8 cellular contexts compared by ENCODE assay signal in the genomic region with DNA sequence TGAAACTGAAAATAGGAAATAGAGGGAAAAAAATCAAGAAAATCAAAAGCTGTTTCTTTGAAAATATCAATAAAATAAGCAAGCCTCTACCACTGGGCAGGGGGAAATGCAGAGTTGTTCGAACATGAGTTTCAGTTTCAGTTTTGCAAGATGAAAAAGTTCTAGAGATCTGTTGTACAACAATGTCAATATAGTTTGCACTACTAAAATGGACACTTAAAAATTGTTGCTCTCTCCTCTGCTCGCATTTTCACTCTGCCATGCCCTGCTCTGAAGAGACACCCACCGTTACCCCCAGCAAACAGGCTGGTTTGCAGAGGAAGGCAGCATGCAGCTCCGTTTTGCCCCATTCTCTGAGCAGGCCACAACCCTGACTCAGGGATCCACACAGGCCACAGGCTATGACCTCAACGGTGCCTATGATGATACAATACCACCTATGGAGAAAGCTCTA.
A peak's percentile ranks its signal among the peaks of the same experiment; 100 is the strongest.
DNase-seq lines count a peak whose midpoint lies in the region; ATAC-seq, FAIRE-seq and TF ChIP-seq lines count a peak whose summit lies in the region.

No MANE protein-coding gene starts in this region.

- H2AFZ ChIP-seq in HepG2 (ENCODE audit: low read length), result no peak overlapping the region

- H3K27ac Mint-ChIP-seq in stimulated activated naive B cell treated with anti-CD40 and anti-IgM and Interleukin-4, amounts not matched to agents 10 μg/mL and 1 μg/mL and 100 μg/mL, for 72 hours, result peak overlapping the region; percentile 39
- no peak overlapping the region for H3K27ac Mint-ChIP-seq in glutamatergic neuron (ENCODE audit: unreplicated experiment)

- peaks cover 20% of the 10 kb centered on the region for H3K79me2 ChIP-seq in HepG2 (ENCODE audit: insufficient read depth, low read length)

- FAIRE-seq in HepG2 (lab: Jason Lieb, UNC), result no peak

- no peak for TF ChIP-seq EP300 in HepG2 (IDR thresholded peaks at IDR 0.05; ENCODE audit: low read depth in 2 of 2, low read length in 2 of 2)
- no peak for TF ChIP-seq EP300 in HepG2 (CRISPR knock-in tag; IDR thresholded peaks at IDR 0.05; ENCODE audit: borderline replicate concordance)
- TF ChIP-seq EP300 in suprapubic skin (IDR thresholded peaks at IDR 0.05), result no peak

- no peak overlapping the region for H3K27ac ChIP-seq in HepG2 (ENCODE audit: extremely low read length, insufficient read depth, low read length)
- no peak overlapping the region for H3K27ac ChIP-seq in suprapubic skin

- no TSS peak for BruUV-seq in HepG2 (replicated peaks; lab: Mats Ljungman, UMichigan)

- peak overlapping the region in 1 of 3 experiments; percentile 34; a peak in 2 of 6 replicates for H3K4me3 ChIP-seq in HepG2 (replicated peaks in 1 of 3; ENCODE audit: insufficient read depth in 1 of 3, low read depth in 2 of 3, low read length in 3 of 3)
- H3K4me3 ChIP-seq in suprapubic skin, result no peak overlapping the region

- no peak for TF ChIP-seq RAD21 in HepG2 (CRISPR knock-in tag; IDR thresholded peaks at IDR 0.05)

- POLR2A ChIA-PET in HepG2 (lab: Yijun Ruan, JAX), result interaction anchor here (1.2 kb wide), 1 partner anchor 65 kb away, joined by 7 read pairs; a partner anchor contains a TSS

- H3K36me3 ChIP-seq in HepG2 (replicated peaks in 1 of 2; ENCODE audit: control insufficient read depth in 1 of 2, insufficient read depth in 2 of 2, low read length in 2 of 2) (peaks cover 5 to 27% of the 10 kb centered on the region in 2 experiments), suprapubic skin (peaks cover 20% of the 10 kb centered on the region)

- in situ Hi-C loops in HepG2 (cut with HindIII; ENCODE audit: extremely low pct_ligation_motif_present, low pct_unique_long_range_greater_than_20kb), result no loop called here

- TF ChIP-seq POLR2A in HepG2 (IDR thresholded peaks at IDR 0.05; ENCODE audit: insufficient read depth in 1 of 2, low read depth in 2 of 2, low read length in 2 of 2), result no peak
- TF ChIP-seq POLR2A in suprapubic skin (IDR thresholded peaks at IDR 0.05), result no peak

- H3K36me3 Mint-ChIP-seq in stimulated activated naive B cell treated with anti-CD40 and anti-IgM and Interleukin-4, amounts not matched to agents 10 μg/mL and 1 μg/mL and 100 μg/mL, for 72 hours, result peaks cover 51% of the 10 kb centered on the region in 2 donors
- H3K36me3 Mint-ChIP-seq in glutamatergic neuron (ENCODE audit: unreplicated experiment), result no peaks in the 10 kb centered on the region

- H3K4me3 Mint-ChIP-seq in stimulated activated naive B cell treated with anti-CD40 and anti-IgM and Interleukin-4, amounts not matched to agents 10 μg/mL and 1 μg/mL and 100 μg/mL, for 72 hours, result peak overlapping the region; percentile 73 to 80
- no peak overlapping the region for H3K4me3 Mint-ChIP-seq in glutamatergic neuron (ENCODE audit: unreplicated experiment)

- H3K9me3 Mint-ChIP-seq in stimulated activated naive B cell treated with anti-CD40 and anti-IgM and Interleukin-4, amounts not matched to agents 10 μg/mL and 1 μg/mL and 100 μg/mL, for 72 hours, result peaks cover 0 to 12% of the 10 kb centered on the region in 2 donors
- H3K9me3 Mint-ChIP-seq in glutamatergic neuron (ENCODE audit: unreplicated experiment), result no peaks in the 10 kb centered on the region

- no peaks in the 10 kb centered on the region for H4K20me1 ChIP-seq in HepG2 (ENCODE audit: insufficient read depth, low read length)

- H3K27me3 Mint-ChIP-seq in stimulated activated naive B cell treated with anti-CD40 and anti-IgM and Interleukin-4, amounts not matched to agents 10 μg/mL and 1 μg/mL and 100 μg/mL, for 72 hours, result no peaks in the 10 kb centered on the region
- no peaks in the 10 kb centered on the region for H3K27me3 Mint-ChIP-seq in glutamatergic neuron (ENCODE audit: unreplicated experiment)

- H3K27me3 ChIP-seq in HepG2 (ENCODE audit: control insufficient read depth in 1 of 2, insufficient read depth in 2 of 2, low read length in 2 of 2), result no peaks in the 10 kb centered on the region
- H3K27me3 ChIP-seq in suprapubic skin, result no peaks in the 10 kb centered on the region

- peaks cover 9% of the 10 kb centered on the region; the same call in 1 of the 2 replicates for H3K4me1 ChIP-seq in HepG2 (ENCODE audit: insufficient read depth, low read length)
- H3K4me1 ChIP-seq in suprapubic skin, result no peaks in the 10 kb centered on the region

- ATAC-seq in HepG2, result peak; percentile 74
- ATAC-seq in stimulated activated naive B cell treated with anti-CD40 and anti-IgM and Interleukin-4, amounts not matched to agents 10 μg/mL and 1 μg/mL and 100 μg/mL, for 72 hours (replicated peaks), result peak; percentile 38 to 75
- no peak for ATAC-seq in HG03196 (IDR thresholded peaks at IDR 0.05; ENCODE audit: unreplicated experiment)

- H3K4me1 Mint-ChIP-seq in stimulated activated naive B cell treated with anti-CD40 and anti-IgM and Interleukin-4, amounts not matched to agents 10 μg/mL and 1 μg/mL and 100 μg/mL, for 72 hours, result peaks cover 20 to 43% of the 10 kb centered on the region in 2 donors
- no peaks in the 10 kb centered on the region for H3K4me1 Mint-ChIP-seq in glutamatergic neuron (ENCODE audit: low read depth, unreplicated experiment)

- intact Hi-C loops in HepG2 (cut with micrococcal nuclease; ENCODE audit: unreplicated experiment), result no loop called here

- TF ChIP-seq CTCF in HepG2 (CRISPR knock-in tag; IDR thresholded peaks at IDR 0.05), result no peak
- TF ChIP-seq CTCF in suprapubic skin (IDR thresholded peaks at IDR 0.05), result no peak
- no peak for TF ChIP-seq CTCF in glutamatergic neuron (IDR thresholded peaks at IDR 0.05; ENCODE audit: partially characterized antibody, unreplicated experiment)

- peak; percentile 60 for DNase-seq in M059J (ENCODE audit: low read depth)
- DNase-seq in activated CD8-positive, alpha-beta memory T cell treated with anti-CD3 and anti-CD28 coated beads for 48 hours (ENCODE audit: low read depth in 2 of 3, low spot score in 2 of 3), result peak; percentile 2 to 18 (median 13)
- DNase-seq in HepG2 (ENCODE audit: low spot score), result peak; percentile 5
- no peak for DNase-seq in stimulated activated naive B cell treated with anti-CD40 and anti-IgM and Interleukin-4, amounts not matched to agents 10 μg/mL and 1 μg/mL and 100 μg/mL, for 72 hours
- DNase-seq in NCI-H526 treated with DMSO at 0.1 percent for 48 hours (lab: John Stamatoyannopoulos, UW), result no peak
- no peak for DNase-seq in suprapubic skin (ENCODE audit: low spot score in 2 of 2)
- DNase-seq in glutamatergic neuron, result no peak

- no peak overlapping the region for H3K9ac ChIP-seq in HepG2 (ENCODE audit: insufficient read depth, low read depth, low read length)

- H3K4me2 ChIP-seq in HepG2 (ENCODE audit: low read depth, low read length), result peak overlapping the region; percentile 53

- no peaks in the 10 kb centered on the region for H3K9me3 ChIP-seq in HepG2 (ENCODE audit: low read length)
- H3K9me3 ChIP-seq in suprapubic skin, result no peaks in the 10 kb centered on the region

- WGBS in HepG2 (ENCODE audit: low lambda C conversion rate), result 78% methylated on average over 5 of the region's 5 CpGs
- WGBS in suprapubic skin, result 81% methylated on average over 5 of the region's 5 CpGs

- CTCF ChIA-PET in HepG2 (lab: Yijun Ruan, JAX; ENCODE audit: low intra/inter-chr PET ratio, low total read pairs), result no interaction called here

TF ChIP-seq in HepG2, 621 proteins besides CTCF, POLR2A, EP300 and RAD21:
- no peak for TF ChIP-seq ZNF772 (CRISPR knock-in tag; IDR thresholded peaks at IDR 0.05)
- TF ChIP-seq ZFX (CRISPR knock-in tag; IDR thresholded peaks at IDR 0.05; ENCODE audit: low read depth), result peak; percentile 39; the same call in 1 of the 2 replicates
- no peak for TF ChIP-seq ZNF768 (CRISPR knock-in tag; IDR thresholded peaks at IDR 0.05)
- no peak for TF ChIP-seq CREB1 (IDR thresholded peaks at IDR 0.05)
- TF ChIP-seq CREB1 (CRISPR knock-in tag; IDR thresholded peaks at IDR 0.05), result peak; percentile 63
- TF ChIP-seq ZBTB3 (CRISPR knock-in tag; IDR thresholded peaks at IDR 0.05; ENCODE audit: borderline replicate concordance, low read depth), result no peak
- TF ChIP-seq MAFK (conservative IDR thresholded peaks at IDR 0.05 in 1 of 2, IDR thresholded peaks at IDR 0.05 in 1 of 2; ENCODE audit: low read length in 2 of 2), result no peak
- TF ChIP-seq IRX3 (CRISPR knock-in tag; IDR thresholded peaks at IDR 0.05; ENCODE audit: borderline replicate concordance, low read depth), result no peak

Comparison
In these comparisons a context has a peak if more than half of its experiments do, and no peak if none do; other contexts are left out.
1. DNase-seq: peak in M059J (single experiment), activated CD8-positive, alpha-beta memory T cell treated with anti-CD3 and anti-CD28 coated beads for 48 hours (3 of 3) and HepG2 (single experiment); none in stimulated activated naive B cell treated with anti-CD40 and anti-IgM and Interleukin-4, amounts not matched to agents 10 μg/mL and 1 μg/mL and 100 μg/mL, for 72 hours (single experiment), NCI-H526 treated with DMSO at 0.1 percent for 48 hours (single experiment), suprapubic skin (0 of 2) and glutamatergic neuron (single experiment).